In the genomic region with DNA sequence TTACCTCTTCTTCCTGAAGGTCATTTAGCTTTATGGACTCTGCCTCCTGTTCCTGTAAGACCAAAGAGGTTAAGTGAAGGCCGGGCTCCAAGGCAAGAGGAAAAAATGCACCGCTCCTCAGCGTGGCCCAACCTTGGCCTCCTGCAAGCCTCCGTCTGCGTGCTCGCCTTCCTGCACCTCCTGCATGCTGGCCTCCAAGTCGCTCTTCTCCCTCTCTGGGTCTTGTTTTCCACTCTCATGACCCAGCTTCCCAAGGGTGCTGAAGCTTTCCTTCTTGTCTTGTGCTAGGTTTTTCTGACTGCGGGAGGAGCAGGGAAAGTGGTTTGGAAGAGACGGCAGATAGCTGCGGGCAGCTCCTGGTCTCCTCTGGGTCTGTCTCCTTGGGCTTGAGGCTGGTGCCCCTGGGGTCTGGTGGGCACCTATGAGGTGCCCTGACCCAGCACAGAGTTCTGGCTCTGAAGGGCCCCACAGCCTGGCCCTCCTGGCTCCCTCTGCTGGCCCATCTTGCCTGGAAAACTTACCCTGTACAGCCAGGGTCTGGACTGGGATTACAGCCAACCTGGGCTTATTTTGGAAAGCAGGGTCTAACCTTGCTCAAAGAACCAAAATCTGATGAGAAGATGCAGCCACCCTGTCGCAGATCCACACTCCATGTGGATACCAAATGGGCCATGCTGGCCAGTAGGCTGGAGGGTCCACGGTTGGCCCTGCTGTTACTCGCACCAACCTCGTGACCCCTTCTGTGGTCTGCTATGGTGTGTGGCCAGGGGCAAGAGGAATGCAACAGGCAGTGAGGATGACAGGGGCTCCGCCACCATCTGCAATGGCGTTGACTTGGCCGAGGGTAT, we compare ENCODE assay signal across 20 cellular contexts. TPM values are rescaled to one million over a fixed set of nuclear protein-coding genes. Genes with fewer than 3 reads are reported as not detected.
DNase-seq lines count a peak whose midpoint lies in the region; ATAC-seq and TF ChIP-seq lines count a peak whose summit lies in the region.
"Had no signal": no experiment of that assay in that cellular context is flagged by ENCODE, and none has a peak within 500 bp of the region (broad histone marks: within the 10 kb centered on the region; RNA-seq: fewer than 3 reads in every experiment).

No MANE protein-coding gene starts in this region.

- TF ChIP-seq CTCF in astrocyte of the cerebellum (IDR thresholded peaks at IDR 0.05; ENCODE audit: low read depth, low read length, missing control alignments) = peak; percentile 19
- no peak for TF ChIP-seq CTCF in sigmoid colon (IDR thresholded peaks at IDR 0.05)

- no peak overlapping the region for H3K27ac ChIP-seq in sigmoid colon
- H3K27ac ChIP-seq: esophagus squamous epithelium, GM23248 had no signal

- WGBS in sigmoid colon, 2 donors = 94 to 97% methylated on average over 17 of the region's 17 CpGs

- in situ Hi-C loops in astrocyte of the cerebellum (cut with HindIII; ENCODE audit: low sequenced_read_pairs) = no loop called here

- intact Hi-C loops in left ventricle myocardium superior (cut with micrococcal nuclease) (no loop called here), sigmoid colon (cut with DNase I) (no loop called here)

- H3K4me1 ChIP-seq in sigmoid colon = peaks cover 0 to 19% (median 18%) of the 10 kb centered on the region in 4 donors

- H3K9me3 ChIP-seq in sigmoid colon = no peaks in the 10 kb centered on the region
- H3K9me3 ChIP-seq: esophagus squamous epithelium, MG63, upper lobe of left lung had no signal

- no peak for TF ChIP-seq EP300 in sigmoid colon (IDR thresholded peaks at IDR 0.05)

- no peak for TF ChIP-seq POLR2A in sigmoid colon (IDR thresholded peaks at IDR 0.05)

- H3K36me3 ChIP-seq in H7 (replicated peaks; ENCODE audit: control insufficient read depth, insufficient read depth, low read length) (no peaks in the 10 kb centered on the region), sigmoid colon (peaks cover 0 to 3% (median 0%) of the 10 kb centered on the region in 4 donors)

- H3K27me3 ChIP-seq in H7 (ENCODE audit: control insufficient read depth, insufficient read depth, low read length) (no peaks in the 10 kb centered on the region), sigmoid colon (no peaks in the 10 kb centered on the region)
- H3K27me3 ChIP-seq: esophagus squamous epithelium, MG63, upper lobe of left lung had no signal

- H3K4me3 ChIP-seq in H7 (ENCODE audit: insufficient read depth, low read depth, low read length) (no peak overlapping the region), astrocyte of the cerebellum (ENCODE audit: low read depth, low read length) (no peak overlapping the region), sigmoid colon (no peak overlapping the region)
- H3K4me3 ChIP-seq: esophagus squamous epithelium, GM23248, lung, MG63 had no signal

- peak; percentile 65 for DNase-seq in H7
- DNase-seq in astrocyte of the cerebellum (ENCODE audit: low read depth) = no peak
- DNase-seq in left ventricle myocardium superior = peak; percentile 13
- DNase-seq in sigmoid colon = peak; percentile 40
- DNase-seq in DMS 273 treated with DMSO at 0.1 percent for 48 hours (lab: John Stamatoyannopoulos, UW) = no peak
- DNase-seq: activated effector memory CD4-positive, alpha-beta T cell treated with Interleukin-2 at 50 U/mL for 16 hours; activated naive CD8-positive, alpha-beta T cell treated with anti-CD3 and anti-CD28 coated beads, Interleukin-2, amount 50 U/mL, for 24 hours; Calu3; esophagus squamous epithelium; GM23248; IMR-90; MG63; NCI-H187; NCI-H345; stimulated activated CD4-positive, alpha-beta T cell treated with anti-CD3 and anti-CD28 coated beads, Interleukin-2, amount 100 ng/mL, for 48 hours; stimulated activated naive CD8-positive, alpha-beta T cell treated with anti-CD3 and anti-CD28 coated beads, Interleukin-15, amount 100 ng/mL, for 72 hours had no signal

- ATAC-seq in left ventricle myocardium superior = no peak
- no peak for ATAC-seq in HG03565 (IDR thresholded peaks at IDR 0.05; ENCODE audit: unreplicated experiment)
- ATAC-seq in HG02885 (IDR thresholded peaks at IDR 0.05; ENCODE audit: poor library complexity, unreplicated experiment) = no peak
- ATAC-seq: activated naive CD8-positive, alpha-beta T cell treated with anti-CD3 and anti-CD28 coated beads, Interleukin-2, amount 50 U/mL, for 24 hours; stimulated activated naive CD8-positive, alpha-beta T cell treated with anti-CD3 and anti-CD28 coated beads, Interleukin-15, amount 100 ng/mL, for 72 hours had no signal

RNA-seq across cellular contexts. Expression of a gene that starts 5.2 kb away (rescaled TPM):
- total RNA-seq in H7 (2014; rRNA removed; shearing (Covaris generic)) = not detected in 2 replicates
- total RNA-seq in left ventricle myocardium superior (0.37 TPM), sigmoid colon (10 to 100 TPM in 1 of 4 donors, under 1 TPM in 2, not detected in 1; 0.71 to 11.9 (median 0.81) TPM)
- polyA plus RNA-seq in sigmoid colon = 1 to 10 TPM in 1 of 3 donors, under 1 TPM in 1, not detected in 1; 0.23 to 1.2 TPM
- total RNA-seq: esophagus squamous epithelium, GM23248 had no signal

Comparison
In these comparisons a context has a peak if more than half of its experiments do, and no peak if none do; other contexts are left out.
1. DNase-seq: peak in H7 (single experiment), left ventricle myocardium superior (single experiment) and sigmoid colon (single experiment); none in astrocyte of the cerebellum (single experiment) and DMS 273 treated with DMSO at 0.1 percent for 48 hours (single experiment).